In genomic region chr6:141443668-141444067, GRCh38 we compare ENCODE assay signal across 19 cellular contexts.
"Had no signal": no experiment of that assay in that cellular context is flagged by ENCODE, and none has a peak within 500 bp of the region (broad histone marks: within the 10 kb centered on the region; RNA-seq: fewer than 3 reads in every experiment).

No MANE protein-coding gene starts in this region.

- H3K4me3 ChIP-seq: dorsolateral prefrontal cortex, heart right ventricle, sigmoid colon, tibial nerve had no signal

- H3K27me3 ChIP-seq: dorsolateral prefrontal cortex, heart right ventricle, sigmoid colon, tibial nerve had no signal

- H3K4me3 Mint-ChIP-seq: activated CD4-positive, alpha-beta T cell treated with anti-CD3 and anti-CD28 coated beads for 36 hours; activated CD8-positive, alpha-beta T cell treated with anti-CD3 and anti-CD28 coated beads, Interleukin-2, amount 10 ng/mL, durations not matched to agents 7 days and 5 days; activated naive CD4-positive, alpha-beta T cell treated with anti-CD3 and anti-CD28 coated beads for 36 hours; activated T-cell treated with anti-CD3 and anti-CD28 coated beads, Interleukin-2, amount 50 U/mL, for 24 hours; brain; immature natural killer cell; memory B cell; natural killer cell treated with Interleukin-12 subunit alpha and Interleukin-12 subunit beta and Interleukin-15 and Interleukin-18, amount 100 ng/mL, for 72 hours; T-helper 2 cell treated with Interferon-gamma antibody and Interleukin-4, amounts not matched to agents 5 μg/mL and 100 μg/mL, for 36 hours had no signal

- H3K9me3 Mint-ChIP-seq: activated naive CD4-positive, alpha-beta T cell treated with anti-CD3 and anti-CD28 coated beads for 36 hours; activated T-cell treated with anti-CD3 and anti-CD28 coated beads, Interleukin-2, amount 50 U/mL, for 24 hours; activated T-helper 2 cell treated with anti-CD3 and anti-CD28 coated beads, Interferon-gamma antibody, Interleukin-2, Interleukin-4, amounts not matched to agents 10 μg/mL and 5 μg/mL and 100 μg/mL, durations not matched to agents 14 hours and 24 hours and 36 hours; immature natural killer cell; memory B cell; natural killer cell treated with Interleukin-12 subunit alpha and Interleukin-12 subunit beta and Interleukin-15 and Interleukin-18, amount 100 ng/mL, for 72 hours; T-helper 2 cell treated with Interferon-gamma antibody and Interleukin-4, amounts not matched to agents 5 μg/mL and 100 μg/mL, for 36 hours had no signal

- H3K27me3 Mint-ChIP-seq: activated CD4-positive, alpha-beta T cell treated with anti-CD3 and anti-CD28 coated beads for 36 hours; brain; memory B cell; natural killer cell treated with Interleukin-12 subunit alpha and Interleukin-12 subunit beta and Interleukin-15 and Interleukin-18, amount 100 ng/mL, for 72 hours had no signal

- H3K27ac ChIP-seq: dorsolateral prefrontal cortex, heart right ventricle, sigmoid colon, tibial nerve had no signal

- H3K36me3 ChIP-seq: heart right ventricle, sigmoid colon, tibial nerve had no signal

- H3K36me3 Mint-ChIP-seq: brain; immature natural killer cell; memory B cell; natural killer cell treated with Interleukin-12 subunit alpha and Interleukin-12 subunit beta and Interleukin-15 and Interleukin-18, amount 100 ng/mL, for 72 hours had no signal

- DNase-seq: activated CD4-positive, alpha-beta T cell treated with anti-CD3 and anti-CD28 coated beads for 36 hours; activated CD8-positive, alpha-beta T cell treated with anti-CD3 and anti-CD28 coated beads, Interleukin-2, amount 10 ng/mL, durations not matched to agents 7 days and 5 days; activated naive CD4-positive, alpha-beta T cell treated with anti-CD3 and anti-CD28 coated beads for 36 hours; activated T-cell treated with anti-CD3 and anti-CD28 coated beads, Interleukin-2, amount 50 U/mL, for 24 hours; anterior cingulate cortex; caudate nucleus; dorsolateral prefrontal cortex; heart right ventricle; immature natural killer cell; nucleus accumbens; posterior cingulate gyrus; sigmoid colon; stimulated activated naive CD4-positive, alpha-beta T cell had no signal

- H3K27ac Mint-ChIP-seq: activated CD4-positive, alpha-beta T cell treated with anti-CD3 and anti-CD28 coated beads for 36 hours; activated CD8-positive, alpha-beta T cell treated with anti-CD3 and anti-CD28 coated beads, Interleukin-2, amount 10 ng/mL, durations not matched to agents 7 days and 5 days; activated naive CD4-positive, alpha-beta T cell treated with anti-CD3 and anti-CD28 coated beads for 36 hours; activated T-cell treated with anti-CD3 and anti-CD28 coated beads, Interleukin-2, amount 50 U/mL, for 24 hours; activated T-helper 2 cell treated with anti-CD3 and anti-CD28 coated beads, Interferon-gamma antibody, Interleukin-2, Interleukin-4, amounts not matched to agents 10 μg/mL and 5 μg/mL and 100 μg/mL, durations not matched to agents 14 hours and 24 hours and 36 hours; brain; immature natural killer cell; memory B cell; natural killer cell treated with Interleukin-12 subunit alpha and Interleukin-12 subunit beta and Interleukin-15 and Interleukin-18, amount 100 ng/mL, for 72 hours; T-helper 2 cell treated with Interferon-gamma antibody and Interleukin-4, amounts not matched to agents 5 μg/mL and 100 μg/mL, for 36 hours had no signal

- H3K4me1 Mint-ChIP-seq: activated CD4-positive, alpha-beta T cell treated with anti-CD3 and anti-CD28 coated beads for 36 hours; immature natural killer cell; memory B cell had no signal

- H3K4me1 ChIP-seq: sigmoid colon, tibial nerve had no signal

- H3K9me3 ChIP-seq: sigmoid colon, tibial nerve had no signal
